ENCODE assay signal across 24 cellular contexts in the genomic region with DNA sequence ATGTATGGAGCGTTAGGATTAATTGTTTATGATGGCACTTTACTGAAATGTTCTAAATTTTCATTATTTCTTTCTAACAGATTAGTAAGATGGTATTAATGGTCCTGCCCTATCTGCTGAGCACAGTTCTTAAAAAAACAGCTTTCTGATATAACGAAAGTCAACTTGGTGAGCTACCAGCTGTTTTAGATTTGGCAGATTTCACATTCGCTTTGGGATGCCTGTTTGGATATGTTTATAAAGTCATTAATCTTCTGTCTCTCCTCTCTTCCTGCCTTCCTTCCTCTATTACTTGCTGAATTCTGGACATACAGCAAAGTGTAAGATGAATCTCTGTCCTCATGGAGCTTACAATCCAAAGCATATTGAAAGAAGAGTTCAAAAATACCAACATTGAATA.
"Had no signal": no experiment of that assay in that cellular context is flagged by ENCODE, and none has a peak within 500 bp of the region (broad histone marks: within the 10 kb centered on the region; RNA-seq: fewer than 3 reads in every experiment).

No MANE protein-coding gene starts in this region.

- DNase-seq: activated B cell treated with CpG ODN at 0.5 μM for 24 hours; activated CD4-positive, alpha-beta T cell treated with anti-CD3 and anti-CD28 coated beads, Interleukin-2, amount 10 ng/mL, durations not matched to agents 24 days and 14 days; activated CD4-positive, alpha-beta T cell treated with anti-CD3 and anti-CD28 coated beads, Interleukin-2, amount 50 U/mL, for 4 hours; activated CD8-positive, alpha-beta T cell treated with anti-CD3 and anti-CD28 coated beads, Interleukin-2, amount 10 ng/mL, durations not matched to agents 7 days and 5 days; activated gamma-delta T cell; activated naive CD4-positive, alpha-beta T cell treated with Interleukin-2 at 50 U/mL for 16 hours; activated naive CD8-positive, alpha-beta T cell treated with anti-CD3 and anti-CD28 coated beads, Interleukin-2, amount 10 ng/mL, durations not matched to agents 7 days and 5 days; activated T-cell treated with anti-CD3 and anti-CD28 coated beads, Interleukin-2, amount 50 U/mL, for 24 hours; amygdala; body of pancreas; Karpas-422; KBM-7; NCI-H1105 treated with DMSO at 0.1 percent for 48 hours; NCI-H1436; NCI-H1694 treated with DMSO at 0.1 percent for 48 hours; NCI-H2029; NCI-H345; NCI-H510A treated with DMSO at 0.1 percent for 48 hours; SHP77; SJCRH30; T-helper 1 cell; T-helper 2 cell; T-helper 9 cell had no signal

- ATAC-seq: activated CD8-positive, alpha-beta T cell treated with anti-CD3 and anti-CD28 coated beads, Interleukin-2, amount 10 ng/mL, durations not matched to agents 7 days and 5 days; body of pancreas; Panc1 had no signal
